8 cellular contexts compared by ENCODE assay signal in the genomic region with DNA sequence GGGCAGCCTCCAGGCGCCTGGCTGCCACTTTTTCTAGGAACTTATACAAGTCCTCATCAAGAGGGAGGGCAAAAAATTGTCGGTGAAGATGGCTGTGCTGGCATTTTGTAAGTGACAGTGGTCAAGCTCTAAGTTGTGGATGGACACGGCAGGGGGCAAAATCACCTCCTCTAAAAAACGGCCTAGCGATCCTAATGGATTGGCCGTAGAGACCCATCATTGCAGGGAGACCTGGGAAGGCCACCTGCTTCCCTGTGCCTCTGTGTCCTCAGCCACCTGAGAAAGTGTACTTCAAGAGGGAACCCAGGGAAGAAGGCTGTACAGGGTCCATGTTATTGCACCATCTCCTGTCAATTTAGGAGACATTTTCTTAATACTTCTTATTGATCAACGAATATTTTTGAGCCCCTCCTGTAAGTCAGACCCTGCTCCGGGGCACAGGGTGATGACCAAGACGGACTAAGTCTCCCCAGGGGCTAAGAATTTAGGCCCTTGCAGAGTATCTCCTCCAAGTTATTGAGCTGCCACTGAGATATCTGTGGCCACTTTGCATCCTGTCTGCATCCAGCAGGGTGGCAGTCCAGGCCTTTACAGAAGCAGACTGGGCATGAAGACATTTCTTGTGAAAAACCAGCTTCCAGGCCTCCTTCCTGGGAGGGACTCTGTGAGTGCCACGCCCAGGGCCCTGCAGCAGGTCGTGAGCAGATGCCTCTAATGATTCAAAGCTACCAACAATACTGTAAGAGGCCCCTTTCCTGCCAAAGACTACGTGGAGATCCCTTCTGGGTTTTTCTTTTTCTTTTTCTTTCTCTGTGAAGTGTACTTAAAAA. TPM values are rescaled to one million over a fixed set of nuclear protein-coding genes. Genes with fewer than 3 reads are reported as not detected.
DNase-seq lines count a peak whose midpoint lies in the region; ATAC-seq and TF ChIP-seq lines count a peak whose summit lies in the region.

No MANE protein-coding gene starts in this region.

- no peak overlapping the region for H3K27ac ChIP-seq in neuronal stem cell (replicated peaks; ENCODE audit: low read length)

- no peak overlapping the region for H2BK5ac ChIP-seq in neuronal stem cell (ENCODE audit: low read length)

- ATAC-seq in SK-N-SH treated with all-trans-retinoic acid at 6 μM for 48 hours (peak; percentile 23; the same call in 2 of the 3 replicates), HG03196 (IDR thresholded peaks at IDR 0.05; ENCODE audit: unreplicated experiment) (no peak), GM19455 (IDR thresholded peaks at IDR 0.05; ENCODE audit: unreplicated experiment) (no peak)
- ATAC-seq in central memory CD8-positive, alpha-beta T cell (replicated peaks; ENCODE audit: extremely low read depth, poor library complexity, severe bottlenecking) = peak; percentile 37

- no peak overlapping the region for H2BK15ac ChIP-seq in neuronal stem cell (ENCODE audit: low read length)

- no peak overlapping the region for H3K14ac ChIP-seq in neuronal stem cell (ENCODE audit: low read length)

- no peaks in the 10 kb centered on the region for H3K27me3 ChIP-seq in neuronal stem cell (ENCODE audit: control insufficient read depth in 3 of 3, insufficient read depth in 3 of 3, low read depth in 1 of 3, low read length in 3 of 3)

- H3K9me3 ChIP-seq in neuronal stem cell (replicated peaks in 1 of 2; ENCODE audit: control insufficient read depth in 2 of 2, insufficient read depth in 1 of 2, low read depth in 1 of 2, low read length in 2 of 2) = no peaks in the 10 kb centered on the region

- no peak overlapping the region for H2BK120ac ChIP-seq in neuronal stem cell (ENCODE audit: low read depth, low read length)

- H3K18ac ChIP-seq in neuronal stem cell (ENCODE audit: low read length) = no peak overlapping the region

- no peak overlapping the region for H2BK12ac ChIP-seq in neuronal stem cell (ENCODE audit: low read length)

- H3K36me3 Mint-ChIP-seq in central memory CD8-positive, alpha-beta T cell (ENCODE audit: insufficient read depth) = peaks cover 3% of the 10 kb centered on the region

- WGBS in neuronal stem cell (ENCODE audit: extremely low coverage in 2 of 2, insufficient read length in 2 of 2, insufficient replicate concordance in 1 of 2), 2 donors = no CpG with 5 or more reads among the region's 12 CpGs

- H3K4ac ChIP-seq in neuronal stem cell (ENCODE audit: low read length) = no peak overlapping the region

- H2AK5ac ChIP-seq in neuronal stem cell (ENCODE audit: low read depth, low read length) = no peak overlapping the region

- H3K9ac ChIP-seq in neuronal stem cell (ENCODE audit: low read depth, low read length, poor library complexity) = no peak overlapping the region

- H3K27ac Mint-ChIP-seq in central memory CD8-positive, alpha-beta T cell (ENCODE audit: low read depth) = peak overlapping the region; percentile 87

- no peaks in the 10 kb centered on the region for H3K36me3 ChIP-seq in neuronal stem cell (replicated peaks in 1 of 2; ENCODE audit: control insufficient read depth in 2 of 2, insufficient read depth in 2 of 2, low read length in 2 of 2)

- H3K9me3 Mint-ChIP-seq in central memory CD8-positive, alpha-beta T cell = no peaks in the 10 kb centered on the region

- H3K4me3 Mint-ChIP-seq in central memory CD8-positive, alpha-beta T cell = peak overlapping the region; percentile 18

- H4K8ac ChIP-seq in neuronal stem cell (ENCODE audit: low read depth, low read length) = no peak overlapping the region

- no peak overlapping the region for H3K4me2 ChIP-seq in neuronal stem cell (ENCODE audit: insufficient read depth, low read length, poor library complexity, severe bottlenecking)

- no peak overlapping the region for H4K91ac ChIP-seq in neuronal stem cell (ENCODE audit: low read depth, low read length, poor library complexity)

- no peak overlapping the region for H3K23ac ChIP-seq in neuronal stem cell (ENCODE audit: low read depth, low read length, poor library complexity)

- no peak overlapping the region for H3K4me3 ChIP-seq in neuronal stem cell (ENCODE audit: low read length in 2 of 2)

- H3K27me3 Mint-ChIP-seq in central memory CD8-positive, alpha-beta T cell = no peaks in the 10 kb centered on the region

- DNase-seq in activated T-cell treated with anti-CD3 and anti-CD28 coated beads for 24 hours (ENCODE audit: low read depth) (peak; percentile 51), activated T-cell treated with anti-CD3 and anti-CD28 coated beads for 4 hours (no peak), neuronal stem cell (ENCODE audit: low spot score) (no peak), midbrain (lab: John Stamatoyannopoulos, UW) (no peak)
- DNase-seq in central memory CD8-positive, alpha-beta T cell (ENCODE audit: low spot score in 2 of 2) = no peak

- H3K79me1 ChIP-seq in neuronal stem cell (ENCODE audit: low read depth, low read length) = no peaks in the 10 kb centered on the region

- H3K4me1 Mint-ChIP-seq in central memory CD8-positive, alpha-beta T cell = peaks cover 27% of the 10 kb centered on the region

- H3K4me1 ChIP-seq in neuronal stem cell (ENCODE audit: control insufficient read depth in 2 of 2, insufficient read depth in 1 of 2, low read depth in 1 of 2, low read length in 2 of 2) = peaks cover 16 to 24% of the 10 kb centered on the region in 2 donors

- peak overlapping the region; percentile 83 for H2AFZ ChIP-seq in neuronal stem cell (ENCODE audit: low read length)

TF ChIP-seq in SK-N-SH treated with all-trans-retinoic acid at 6 μM for 48 hours, 23 proteins besides CTCF, POLR2A, EP300 and RAD21:
- TF ChIP-seq PPARA (CRISPR knock-in tag; IDR thresholded peaks at IDR 0.05; ENCODE audit: borderline replicate concordance) = no peak
- TF ChIP-seq ZFP30 (CRISPR knock-in tag; IDR thresholded peaks at IDR 0.05) = no peak
- no peak for TF ChIP-seq CSDC2 (CRISPR knock-in tag; IDR thresholded peaks at IDR 0.05)
- TF ChIP-seq SNAI2 (CRISPR knock-in tag; IDR thresholded peaks at IDR 0.05) = no peak
- TF ChIP-seq, protein P1, sequence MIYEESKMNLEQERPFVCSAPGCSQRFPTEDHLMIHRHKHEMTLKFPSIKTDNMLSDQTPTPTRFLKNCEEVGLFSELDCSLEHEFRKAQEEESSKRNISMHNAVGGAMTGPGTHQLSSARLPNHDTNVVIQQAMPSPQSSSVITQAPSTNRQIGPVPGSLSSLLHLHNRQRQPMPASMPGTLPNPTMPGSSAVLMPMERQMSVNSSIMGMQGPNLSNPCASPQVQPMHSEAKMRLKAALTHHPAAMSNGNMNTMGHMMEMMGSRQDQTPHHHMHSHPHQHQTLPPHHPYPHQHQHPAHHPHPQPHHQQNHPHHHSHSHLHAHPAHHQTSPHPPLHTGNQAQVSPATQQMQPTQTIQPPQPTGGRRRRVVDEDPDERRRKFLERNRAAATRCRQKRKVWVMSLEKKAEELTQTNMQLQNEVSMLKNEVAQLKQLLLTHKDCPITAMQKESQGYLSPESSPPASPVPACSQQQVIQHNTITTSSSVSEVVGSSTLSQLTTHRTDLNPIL (CRISPR knock-in tag; IDR thresholded peaks at IDR 0.05; ENCODE audit: low read depth) = no peak
- no peak for TF ChIP-seq GLIS3 (CRISPR knock-in tag; IDR thresholded peaks at IDR 0.05)
- TF ChIP-seq ZC3H10 (CRISPR knock-in tag; IDR thresholded peaks at IDR 0.05) = no peak
- TF ChIP-seq ESRRG (CRISPR knock-in tag; IDR thresholded peaks at IDR 0.05) = no peak
- TF ChIP-seq ZNF565 (CRISPR knock-in tag; conservative IDR thresholded peaks at IDR 0.05; ENCODE audit: low read depth) = no peak
- no peak for TF ChIP-seq ARNTL (CRISPR knock-in tag; IDR thresholded peaks at IDR 0.05; ENCODE audit: borderline replicate concordance, low read depth)
- no peak for TF ChIP-seq TOX (CRISPR knock-in tag; IDR thresholded peaks at IDR 0.05; ENCODE audit: borderline replicate concordance)
- no peak for TF ChIP-seq ZNF70 (CRISPR knock-in tag; IDR thresholded peaks at IDR 0.05)
- no peak for TF ChIP-seq ZFP3 (CRISPR knock-in tag; IDR thresholded peaks at IDR 0.05)
- no peak for TF ChIP-seq RARB (CRISPR knock-in tag; IDR thresholded peaks at IDR 0.05)
- no peak for TF ChIP-seq TCF4 (CRISPR knock-in tag; IDR thresholded peaks at IDR 0.05; ENCODE audit: borderline replicate concordance)
- TF ChIP-seq OSR1 (CRISPR knock-in tag; IDR thresholded peaks at IDR 0.05) = no peak
- TF ChIP-seq, protein P2, sequence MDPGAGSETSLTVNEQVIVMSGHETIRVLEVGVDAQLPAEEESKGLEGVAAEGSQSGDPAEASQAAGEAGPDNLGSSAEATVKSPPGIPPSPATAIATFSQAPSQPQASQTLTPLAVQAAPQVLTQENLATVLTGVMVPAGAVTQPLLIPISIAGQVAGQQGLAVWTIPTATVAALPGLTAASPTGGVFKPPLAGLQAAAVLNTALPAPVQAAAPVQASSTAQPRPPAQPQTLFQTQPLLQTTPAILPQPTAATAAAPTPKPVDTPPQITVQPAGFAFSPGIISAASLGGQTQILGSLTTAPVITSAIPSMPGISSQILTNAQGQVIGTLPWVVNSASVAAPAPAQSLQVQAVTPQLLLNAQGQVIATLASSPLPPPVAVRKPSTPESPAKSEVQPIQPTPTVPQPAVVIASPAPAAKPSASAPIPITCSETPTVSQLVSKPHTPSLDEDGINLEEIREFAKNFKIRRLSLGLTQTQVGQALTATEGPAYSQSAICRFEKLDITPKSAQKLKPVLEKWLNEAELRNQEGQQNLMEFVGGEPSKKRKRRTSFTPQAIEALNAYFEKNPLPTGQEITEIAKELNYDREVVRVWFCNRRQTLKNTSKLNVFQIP (CRISPR knock-in tag; IDR thresholded peaks at IDR 0.05; ENCODE audit: borderline replicate concordance, low read depth) = no peak
- no peak for TF ChIP-seq ZNF8 (CRISPR knock-in tag; IDR thresholded peaks at IDR 0.05)
- TF ChIP-seq, protein P3, sequence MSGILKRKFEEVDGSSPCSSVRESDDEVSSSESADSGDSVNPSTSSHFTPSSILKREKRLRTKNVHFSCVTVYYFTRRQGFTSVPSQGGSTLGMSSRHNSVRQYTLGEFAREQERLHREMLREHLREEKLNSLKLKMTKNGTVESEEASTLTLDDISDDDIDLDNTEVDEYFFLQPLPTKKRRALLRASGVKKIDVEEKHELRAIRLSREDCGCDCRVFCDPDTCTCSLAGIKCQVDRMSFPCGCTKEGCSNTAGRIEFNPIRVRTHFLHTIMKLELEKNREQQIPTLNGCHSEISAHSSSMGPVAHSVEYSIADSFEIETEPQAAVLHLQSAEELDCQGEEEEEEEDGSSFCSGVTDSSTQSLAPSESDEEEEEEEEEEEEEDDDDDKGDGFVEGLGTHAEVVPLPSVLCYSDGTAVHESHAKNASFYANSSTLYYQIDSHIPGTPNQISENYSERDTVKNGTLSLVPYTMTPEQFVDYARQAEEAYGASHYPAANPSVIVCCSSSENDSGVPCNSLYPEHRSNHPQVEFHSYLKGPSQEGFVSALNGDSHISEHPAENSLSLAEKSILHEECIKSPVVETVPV (CRISPR knock-in tag; IDR thresholded peaks at IDR 0.05) = no peak

RNA-seq across cellular contexts. Expression of a gene that starts 40.5 kb away (rescaled TPM):
- polyA plus RNA-seq in neuronal stem cell (2013, experiment 1 of 2) = 224 TPM
- polyA plus RNA-seq in neuronal stem cell (2013, experiment 2 of 2) = 218 TPM

Comparison
In these comparisons a context has a peak if more than half of its experiments do, and no peak if none do; other contexts are left out.
1. ATAC-seq: peak in SK-N-SH treated with all-trans-retinoic acid at 6 μM for 48 hours (single experiment) and central memory CD8-positive, alpha-beta T cell (single experiment); none in HG03196 (single experiment) and GM19455 (single experiment).